Comparison of ENCODE assay signal across 1 cellular context in the genomic region with DNA sequence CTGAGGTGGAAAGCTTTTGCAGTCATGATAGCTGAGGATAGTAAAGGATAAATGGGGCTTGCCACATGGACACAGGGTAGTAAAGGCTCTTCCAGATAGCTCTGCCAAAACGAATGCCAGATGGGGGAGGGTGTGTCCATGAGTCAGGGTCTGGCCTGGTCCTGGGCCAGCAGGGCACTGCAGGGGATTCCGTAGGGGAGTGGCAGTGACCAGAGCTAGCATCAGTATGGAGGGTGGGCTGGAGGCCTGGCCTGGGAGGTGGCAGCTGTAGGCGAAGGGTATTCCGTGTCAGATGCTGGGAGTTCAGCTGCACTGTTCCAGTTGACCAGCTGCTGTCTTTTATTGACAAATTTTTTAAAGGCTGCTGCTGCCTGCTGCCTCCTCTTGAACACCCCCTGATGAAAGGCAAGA.
TF ChIP-seq lines count a peak whose summit lies in the region.

No MANE protein-coding gene starts in this region.

TF ChIP-seq in IMR-90, 13 proteins besides CTCF, POLR2A, EP300 and RAD21:
- TF ChIP-seq, protein P1, sequence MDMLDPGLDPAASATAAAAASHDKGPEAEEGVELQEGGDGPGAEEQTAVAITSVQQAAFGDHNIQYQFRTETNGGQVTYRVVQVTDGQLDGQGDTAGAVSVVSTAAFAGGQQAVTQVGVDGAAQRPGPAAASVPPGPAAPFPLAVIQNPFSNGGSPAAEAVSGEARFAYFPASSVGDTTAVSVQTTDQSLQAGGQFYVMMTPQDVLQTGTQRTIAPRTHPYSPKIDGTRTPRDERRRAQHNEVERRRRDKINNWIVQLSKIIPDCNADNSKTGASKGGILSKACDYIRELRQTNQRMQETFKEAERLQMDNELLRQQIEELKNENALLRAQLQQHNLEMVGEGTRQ (IDR thresholded peaks at IDR 0.05; ENCODE audit: low read depth, low read length): no peak
- no peak for TF ChIP-seq NFE2L2 (IDR thresholded peaks at IDR 0.05; ENCODE audit: low read depth, low read length)
- no peak for TF ChIP-seq CHD1 (IDR thresholded peaks at IDR 0.05; ENCODE audit: low read depth, low read length)
- TF ChIP-seq CEBPB (IDR thresholded peaks at IDR 0.05; ENCODE audit: low read depth, low read length): no peak
- TF ChIP-seq RFX5 (IDR thresholded peaks at IDR 0.05; ENCODE audit: low read depth, low read length): no peak
- TF ChIP-seq FOS (IDR thresholded peaks at IDR 0.05; ENCODE audit: low read depth, low read length): no peak
- no peak for TF ChIP-seq SMC3 (IDR thresholded peaks at IDR 0.05; ENCODE audit: low read depth, low read length)
- TF ChIP-seq MXI1 (IDR thresholded peaks at IDR 0.05; ENCODE audit: borderline replicate concordance, low read depth, low read length): 0 out of 2 replicates have a peak, but pooled peaks have one; percentile 28
